ENCODE assay signal across 1 cellular context in genomic region chr13:58620171-58620570, GRCh38.
TF ChIP-seq lines count a peak whose summit lies in the region.

No MANE protein-coding gene starts in this region.

TF ChIP-seq in GM23338, 12 proteins besides CTCF, POLR2A, EP300 and RAD21 (continued from another document):
- TF ChIP-seq ZNF462 (CRISPR knock-in tag; IDR thresholded peaks at IDR 0.05) = no peak
TF ChIP-seq in GM23338: peak in this region for 0.
